16 cellular contexts compared by ENCODE assay signal in genomic region chr1:154842635-154843034, GRCh38.
"Had no signal": no experiment of that assay in that cellular context is flagged by ENCODE, and none has a peak within 500 bp of the region (broad histone marks: within the 10 kb centered on the region; RNA-seq: fewer than 3 reads in every experiment).

No MANE protein-coding gene starts in this region.

- H3K4me2 ChIP-seq: hepatocyte had no signal

- H2AFZ ChIP-seq: hepatocyte, parathyroid adenoma had no signal

- H3K4me1 ChIP-seq: parathyroid adenoma had no signal

- H3K36me3 ChIP-seq: stomach, vagina had no signal

- H3K27ac ChIP-seq: hepatocyte, parathyroid adenoma, vagina had no signal

- H3K27me3 ChIP-seq: hepatocyte, vagina had no signal

- H3K79me2 ChIP-seq: hepatocyte, parathyroid adenoma had no signal

- FAIRE-seq: bronchial epithelial cell, TTC549 had no signal

- H3K9me3 ChIP-seq: stomach, vagina had no signal

- DNase-seq: activated CD4-positive, alpha-beta T cell treated with anti-CD3 and anti-CD28 coated beads, Interleukin-2, amount 50 U/mL, for 48 hours; activated CD4-positive, CD25-positive, alpha-beta regulatory T cell; activated naive CD8-positive, alpha-beta T cell treated with anti-CD3 and anti-CD28 coated beads, Interleukin-2, amount 10 ng/mL, durations not matched to agents 7 days and 5 days; activated T-cell treated with anti-CD3 and anti-CD28 coated beads, Interleukin-2, amount 50 U/mL, for 48 hours; aorta; endodermal cell; erythroblast; kidney glomerular epithelial cell; stimulated activated CD4-positive, alpha-beta T cell treated with anti-CD3 and anti-CD28 coated beads, Interleukin-15, amount 100 ng/mL, for 24 hours; stimulated activated CD4-positive, alpha-beta T cell treated with anti-CD3 and anti-CD28 coated beads, Interleukin-4, amount 100 ng/mL, for 24 hours; stomach had no signal

- H3K4me3 ChIP-seq: hepatocyte, stomach, vagina had no signal

- H3K9ac ChIP-seq: parathyroid adenoma had no signal
